ENCODE assay signal across 24 cellular contexts in genomic region chr13:77387607-77388200, GRCh38.
A peak's percentile ranks its signal among the peaks of the same experiment; 100 is the strongest.
DNase-seq lines count a peak whose midpoint lies in the region; ATAC-seq and TF ChIP-seq lines count a peak whose summit lies in the region.
"Had no signal": no experiment of that assay in that cellular context is flagged by ENCODE, and none has a peak within 500 bp of the region (broad histone marks: within the 10 kb centered on the region; RNA-seq: fewer than 3 reads in every experiment).

No MANE protein-coding gene starts in this region.

- no peak overlapping the region for H3K4me3 Mint-ChIP-seq in MCF 10A (ENCODE audit: unreplicated experiment)
- no peak overlapping the region for H3K4me3 Mint-ChIP-seq in osteocyte (ENCODE audit: unreplicated experiment)
- H3K4me3 Mint-ChIP-seq: activated B cell treated with CpG ODN at 0.5 μM for 24 hours; activated naive CD8-positive, alpha-beta T cell treated with anti-CD3 and anti-CD28 coated beads, Interleukin-2, amount 10 ng/mL, durations not matched to agents 7 days and 5 days; immature natural killer cell; nephron had no signal

- no TSS peak for BruUV-seq in MCF 10A (replicated peaks; lab: Mats Ljungman, UMichigan)

- H3K36me3 Mint-ChIP-seq in MCF 10A (ENCODE audit: insufficient read depth, unreplicated experiment) (no peaks in the 10 kb centered on the region), osteocyte (ENCODE audit: unreplicated experiment) (no peaks in the 10 kb centered on the region)
- H3K36me3 Mint-ChIP-seq: immature natural killer cell had no signal

- H3K27ac Mint-ChIP-seq in MCF 10A (ENCODE audit: low read depth, unreplicated experiment) (no peak overlapping the region), osteocyte (ENCODE audit: unreplicated experiment) (peak overlapping the region; percentile 16)
- H3K27ac Mint-ChIP-seq: activated B cell treated with CpG ODN at 0.5 μM for 24 hours; activated naive CD8-positive, alpha-beta T cell treated with anti-CD3 and anti-CD28 coated beads, Interleukin-2, amount 10 ng/mL, durations not matched to agents 7 days and 5 days; activated T-helper 2 cell treated with anti-CD3 and anti-CD28 coated beads, Interferon-gamma antibody, Interleukin-2, Interleukin-4, amounts not matched to agents 10 μg/mL and 5 μg/mL and 100 μg/mL, durations not matched to agents 14 hours and 24 hours and 36 hours; immature natural killer cell; nephron had no signal

- DNase-seq in breast epithelium (ENCODE audit: low spot score in 2 of 2): peak in 1 of 2 donors; percentile 19
- DNase-seq in MCF 10A (ENCODE audit: unreplicated experiment): no peak
- DNase-seq in ascending aorta (ENCODE audit: low spot score in 2 of 2): peak in 1 of 2 donors; percentile 64
- DNase-seq in osteocyte (ENCODE audit: extremely low spot score, unreplicated experiment): no peak
- DNase-seq in thoracic aorta (ENCODE audit: low spot score): no peak
- no peak for DNase-seq in GDM1 (lab: John Stamatoyannopoulos, UW)
- DNase-seq in stimulated activated CD4-positive, alpha-beta T cell treated with anti-CD3 and anti-CD28 coated beads, Interleukin-4, amount 100 ng/mL, for 24 hours: no peak
- DNase-seq: activated B cell treated with CpG ODN at 0.5 μM for 24 hours; activated CD4-positive, alpha-beta T cell treated with anti-CD3 and anti-CD28 coated beads, Interleukin-2, amount 50 U/mL, for 4 hours; activated CD8-positive, alpha-beta memory T cell treated with anti-CD3 and anti-CD28 coated beads, Interleukin-2, amount 50 U/mL, for 48 hours; activated naive CD8-positive, alpha-beta T cell treated with anti-CD3 and anti-CD28 coated beads, Interleukin-2, amount 10 ng/mL, durations not matched to agents 7 days and 5 days; C1 segment of cervical spinal cord; Calu3; immature natural killer cell; NCI-H1105 treated with DMSO at 0.1 percent for 48 hours; NCI-H524; stimulated activated CD4-positive, alpha-beta T cell treated with anti-CD3 and anti-CD28 coated beads, Interleukin-2, amount 100 ng/mL, for 48 hours; stimulated activated naive CD8-positive, alpha-beta T cell treated with anti-CD3 and anti-CD28 coated beads, Interleukin-15, Interleukin-2, amounts not matched to agents 100 U/mL and 50 U/mL, for 24 hours; upper lobe of left lung had no signal

- H3K27me3 ChIP-seq in breast epithelium (no peaks in the 10 kb centered on the region), ascending aorta (no peaks in the 10 kb centered on the region), thoracic aorta (replicated peaks; ENCODE audit: insufficient read depth) (no peaks in the 10 kb centered on the region)
- H3K27me3 ChIP-seq: upper lobe of left lung had no signal

- H3K27me3 Mint-ChIP-seq in MCF 10A (ENCODE audit: insufficient read depth, unreplicated experiment): peaks cover 95% of the 10 kb centered on the region
- H3K27me3 Mint-ChIP-seq in osteocyte (ENCODE audit: unreplicated experiment): peaks cover 2% of the 10 kb centered on the region
- H3K27me3 Mint-ChIP-seq: activated B cell treated with CpG ODN at 0.5 μM for 24 hours had no signal

- no peak overlapping the region for H3K4me3 ChIP-seq in breast epithelium
- peak overlapping the region in 1 of 2 donors; percentile 21 for H3K4me3 ChIP-seq in ascending aorta
- peak overlapping the region; percentile 50 for H3K4me3 ChIP-seq in thoracic aorta
- H3K4me3 ChIP-seq: SK-N-MC, upper lobe of left lung had no signal

- H3K9me3 Mint-ChIP-seq in MCF 10A (ENCODE audit: unreplicated experiment) (no peaks in the 10 kb centered on the region), osteocyte (ENCODE audit: unreplicated experiment) (no peaks in the 10 kb centered on the region)
- H3K9me3 Mint-ChIP-seq: activated B cell treated with CpG ODN at 0.5 μM for 24 hours; activated naive CD8-positive, alpha-beta T cell treated with anti-CD3 and anti-CD28 coated beads, Interleukin-2, amount 10 ng/mL, durations not matched to agents 7 days and 5 days; activated T-helper 2 cell treated with anti-CD3 and anti-CD28 coated beads, Interferon-gamma antibody, Interleukin-2, Interleukin-4, amounts not matched to agents 10 μg/mL and 5 μg/mL and 100 μg/mL, durations not matched to agents 14 hours and 24 hours and 36 hours; immature natural killer cell; nephron had no signal

- no peaks in the 10 kb centered on the region for H3K4me1 ChIP-seq in breast epithelium
- H3K4me1 ChIP-seq in ascending aorta: peaks cover 5 to 20% of the 10 kb centered on the region in 2 donors
- peaks cover 14 to 53% of the 10 kb centered on the region in 2 donors for H3K4me1 ChIP-seq in thoracic aorta (ENCODE audit: control insufficient read depth in 1 of 2, low read depth in 2 of 2)
- H3K4me1 ChIP-seq: parathyroid adenoma, upper lobe of left lung had no signal

- intact Hi-C loops in breast epithelium (cut with DNase I; ENCODE audit: low total_unique reads): no loop called here
- intact Hi-C loops in MCF 10A (cut with micrococcal nuclease): no loop called here
- intact Hi-C loops in ascending aorta (cut with DNase I): loop anchor here (1.0 to 5.0 kb wide), 4 partner anchors 58 to 360 kb away; partner anchors contain the start of genes FBXL3 and SLAIN1

- TF ChIP-seq POLR2A in breast epithelium (IDR thresholded peaks at IDR 0.05): no peak

- no peak for ATAC-seq in thoracic aorta (ENCODE audit: insufficient number of reproducible peaks, low FRiP score, low read depth)
- ATAC-seq in GM21515 (IDR thresholded peaks at IDR 0.05; ENCODE audit: unreplicated experiment): no peak

- peak overlapping the region; percentile 10 to 44 for H3K27ac ChIP-seq in breast epithelium
- peak overlapping the region; percentile 73 to 89 for H3K27ac ChIP-seq in ascending aorta
- H3K27ac ChIP-seq in thoracic aorta: peak overlapping the region; percentile 77 to 86
- H3K27ac ChIP-seq: parathyroid adenoma, SK-N-MC had no signal

- CTCF ChIA-PET in MCF 10A (lab: Yijun Ruan, JAX): no interaction called here

- POLR2A ChIA-PET in MCF 10A (lab: Yijun Ruan, JAX): interaction anchor here (0.6 kb wide), 1 partner anchor 8 kb away, joined by 3 read pairs; no protein-coding TSS in a partner anchor

- no peaks in the 10 kb centered on the region for H3K9me3 ChIP-seq in breast epithelium
- no peaks in the 10 kb centered on the region for H3K9me3 ChIP-seq in ascending aorta
- no peaks in the 10 kb centered on the region for H3K9me3 ChIP-seq in thoracic aorta
- H3K9me3 ChIP-seq: upper lobe of left lung had no signal

- H3K36me3 ChIP-seq in breast epithelium (no peaks in the 10 kb centered on the region), ascending aorta (no peaks in the 10 kb centered on the region), thoracic aorta (no peaks in the 10 kb centered on the region)
- H3K36me3 ChIP-seq: upper lobe of left lung had no signal

- TF ChIP-seq CTCF in breast epithelium (IDR thresholded peaks at IDR 0.05): no peak
- no peak for TF ChIP-seq CTCF in MCF 10A (IDR thresholded peaks at IDR 0.05; ENCODE audit: unreplicated experiment)
- no peak for TF ChIP-seq CTCF in ascending aorta (IDR thresholded peaks at IDR 0.05)
- no peak for TF ChIP-seq CTCF in osteocyte (IDR thresholded peaks at IDR 0.05)
- TF ChIP-seq CTCF in thoracic aorta (IDR thresholded peaks at IDR 0.05): no peak

- H3K4me1 Mint-ChIP-seq in MCF 10A (ENCODE audit: insufficient read depth, unreplicated experiment): no peaks in the 10 kb centered on the region
- H3K4me1 Mint-ChIP-seq in osteocyte (ENCODE audit: unreplicated experiment): peaks cover 34% of the 10 kb centered on the region
- H3K4me1 Mint-ChIP-seq: nephron had no signal

Comparison
In these comparisons a context has a peak if more than half of its experiments do, and no peak if none do; other contexts are left out.
1. H3K27ac ChIP-seq: peak in every context shown above with its lines; median percentile 82 in thoracic aorta; 81 in ascending aorta; 27 in breast epithelium.